20 cellular contexts compared by ENCODE assay signal in genomic region chr3:25884981-25885380, GRCh38.
"Had no signal": no experiment of that assay in that cellular context is flagged by ENCODE, and none has a peak within 500 bp of the region (broad histone marks: within the 10 kb centered on the region; RNA-seq: fewer than 3 reads in every experiment).

No MANE protein-coding gene starts in this region.

- H3K4me1 ChIP-seq: right lobe of liver, tibial nerve, uterus had no signal

- DNase-seq: left ventricle myocardium inferior; midbrain; mucosa of descending colon; naive thymus-derived CD4-positive, alpha-beta T cell; ovary; right lobe of liver; stimulated activated CD4-positive, alpha-beta T cell treated with anti-CD3 and anti-CD28 coated beads, Interleukin-1b, Interleukin-23, amount 100 ng/mL, for 48 hours; stimulated activated CD4-positive, alpha-beta T cell treated with anti-CD3 and anti-CD28 coated beads, Interleukin-2, amount 100 ng/mL, for 48 hours; stimulated activated CD4-positive, alpha-beta T cell treated with anti-CD3 and anti-CD28 coated beads, Interleukin-4, amount 100 ng/mL, for 4 hours; stimulated activated CD8-positive, alpha-beta memory T cell treated with anti-CD3 and anti-CD28 coated beads, Interleukin-4, amount 100 ng/mL, for 48 hours; stimulated activated naive CD4-positive, alpha-beta T cell treated with Interleukin-2 at 50 U/mL for 16 hours; stimulated activated naive CD8-positive, alpha-beta T cell treated with anti-CD3 and anti-CD28 coated beads, Interleukin-15, amount 100 ng/mL, for 72 hours; substantia nigra; uterus had no signal

- ATAC-seq: mucosa of descending colon; naive thymus-derived CD4-positive, alpha-beta T cell; natural killer cell treated with Interleukin-12 subunit alpha and Interleukin-12 subunit beta and Interleukin-15 and Interleukin-18, amount 100 ng/mL, for 72 hours; right lobe of liver; stimulated activated memory B cell treated with anti-CD40 and anti-IgM and Interleukin-4, amounts not matched to agents 10 μg/mL and 1 μg/mL and 100 μg/mL, for 72 hours; stimulated activated naive CD8-positive, alpha-beta T cell treated with anti-CD3 and anti-CD28 coated beads, Interleukin-15, amount 100 ng/mL, for 72 hours had no signal

- H3K27me3 ChIP-seq: ovary, right atrium auricular region, right lobe of liver, tibial nerve, uterus had no signal

- H3K4me2 ChIP-seq: smooth muscle cell had no signal

- H3K27ac ChIP-seq: left ventricle myocardium inferior, ovary, right atrium auricular region, right lobe of liver, tibial nerve, uterus had no signal

- H3K4me3 ChIP-seq: left ventricle myocardium inferior, lung, mucosa of descending colon, ovary, right atrium auricular region, right lobe of liver, smooth muscle cell, tibial nerve, uterus had no signal

- H3K9me3 ChIP-seq: left ventricle myocardium inferior, mucosa of descending colon, ovary, right atrium auricular region, right lobe of liver, tibial nerve, uterus had no signal

- H3K36me3 ChIP-seq: left ventricle myocardium inferior, ovary, right atrium auricular region, right lobe of liver, tibial nerve, uterus had no signal
